ENCODE assay signal across 9 cellular contexts in the genomic region with DNA sequence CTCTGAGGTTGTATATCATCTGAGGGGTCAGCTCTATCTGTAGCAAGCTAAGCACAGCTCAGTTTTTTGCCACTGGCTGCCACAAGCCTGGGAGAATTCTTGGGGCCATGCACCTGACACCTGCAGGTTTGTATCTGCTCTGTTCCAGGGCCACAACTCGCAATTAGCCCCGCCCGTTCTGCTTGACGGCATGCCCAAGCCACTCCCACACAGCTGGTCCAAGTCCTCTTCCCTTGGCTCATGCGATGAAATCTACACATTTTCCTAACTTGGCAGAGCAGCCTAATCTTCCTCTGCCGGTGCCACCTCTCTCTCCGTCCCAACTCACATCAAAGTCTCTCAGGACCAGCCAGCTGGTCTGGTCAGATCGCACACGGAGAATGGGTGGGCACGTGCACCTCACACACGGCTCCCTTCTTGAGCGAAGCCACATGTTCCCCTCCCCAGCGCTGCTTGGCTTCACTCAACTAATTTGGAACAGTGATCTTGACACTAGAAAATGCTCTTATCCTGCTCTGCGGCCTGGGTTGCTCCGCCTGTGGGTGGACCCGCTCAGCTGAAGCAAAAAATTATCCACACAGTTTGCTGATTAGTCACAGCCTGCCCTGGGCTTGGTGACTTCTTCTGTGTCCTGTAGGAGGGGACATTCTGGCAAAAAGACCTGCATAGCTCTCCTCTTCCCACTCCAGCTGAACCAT.
A peak's percentile ranks its signal among the peaks of the same experiment; 100 is the strongest.
DNase-seq lines count a peak whose midpoint lies in the region; ATAC-seq and TF ChIP-seq lines count a peak whose summit lies in the region.
"Had no signal": no experiment of that assay in that cellular context is flagged by ENCODE, and none has a peak within 500 bp of the region (broad histone marks: within the 10 kb centered on the region; RNA-seq: fewer than 3 reads in every experiment).

No MANE protein-coding gene starts in this region.

- peaks cover 16% of the 10 kb centered on the region for H3K4me1 Mint-ChIP-seq in stimulated activated memory B cell treated with anti-CD40 and anti-IgM and Interleukin-4, amounts not matched to agents 10 μg/mL and 1 μg/mL and 100 μg/mL, for 72 hours

- DNase-seq in LHCN-M2 (ENCODE audit: low read depth) = peak; percentile 41
- DNase-seq in fibroblast of villous mesenchyme (ENCODE audit: low read depth) = peak; percentile 17
- no peak for DNase-seq in GOT3 (lab: John Stamatoyannopoulos, UW)
- no peak for DNase-seq in RWPE1 (ENCODE audit: low spot score)
- DNase-seq: OCI-M1 had no signal

- POLR2A ChIA-PET in RWPE1 (lab: Yijun Ruan, JAX; ENCODE audit: low non-redundant PET) = no interaction called here

- H3K27me3 Mint-ChIP-seq in stimulated activated memory B cell treated with anti-CD40 and anti-IgM and Interleukin-4, amounts not matched to agents 10 μg/mL and 1 μg/mL and 100 μg/mL, for 72 hours = peaks cover 31% of the 10 kb centered on the region

- H3K4me3 Mint-ChIP-seq in stimulated activated memory B cell treated with anti-CD40 and anti-IgM and Interleukin-4, amounts not matched to agents 10 μg/mL and 1 μg/mL and 100 μg/mL, for 72 hours = peak overlapping the region; percentile 34

- TF ChIP-seq CTCF in fibroblast of villous mesenchyme (IDR thresholded peaks at IDR 0.05; ENCODE audit: insufficient read depth, low read depth, low read length) = no peak
- TF ChIP-seq CTCF in RWPE1 (conservative IDR thresholded peaks at IDR 0.05; ENCODE audit: low read depth) = no peak

- no peaks in the 10 kb centered on the region for H3K9me3 Mint-ChIP-seq in stimulated activated memory B cell treated with anti-CD40 and anti-IgM and Interleukin-4, amounts not matched to agents 10 μg/mL and 1 μg/mL and 100 μg/mL, for 72 hours

- H3K27ac ChIP-seq in RWPE1 = no peak overlapping the region

- ATAC-seq in GM19328 (IDR thresholded peaks at IDR 0.05; ENCODE audit: unreplicated experiment) (peak; percentile 45), GM19324 (IDR thresholded peaks at IDR 0.05; ENCODE audit: low FRiP score, unreplicated experiment) (no peak), GM21825 (IDR thresholded peaks at IDR 0.05; ENCODE audit: unreplicated experiment) (no peak)
- ATAC-seq in stimulated activated memory B cell treated with anti-CD40 and anti-IgM and Interleukin-4, amounts not matched to agents 10 μg/mL and 1 μg/mL and 100 μg/mL, for 72 hours = peak; percentile 14

- no peaks in the 10 kb centered on the region for H3K36me3 Mint-ChIP-seq in stimulated activated memory B cell treated with anti-CD40 and anti-IgM and Interleukin-4, amounts not matched to agents 10 μg/mL and 1 μg/mL and 100 μg/mL, for 72 hours

- CTCF ChIA-PET in RWPE1 (lab: Yijun Ruan, JAX) = no interaction called here

- H3K4me3 ChIP-seq in fibroblast of villous mesenchyme (ENCODE audit: low read depth, low read length) = no peak overlapping the region

- H3K27ac Mint-ChIP-seq in stimulated activated memory B cell treated with anti-CD40 and anti-IgM and Interleukin-4, amounts not matched to agents 10 μg/mL and 1 μg/mL and 100 μg/mL, for 72 hours = no peak overlapping the region

Comparison
In these comparisons a context has a peak if more than half of its experiments do, and no peak if none do; other contexts are left out.
1. ATAC-seq: peak in GM19328 (single experiment) and stimulated activated memory B cell treated with anti-CD40 and anti-IgM and Interleukin-4, amounts not matched to agents 10 μg/mL and 1 μg/mL and 100 μg/mL, for 72 hours (single experiment); none in GM19324 (single experiment) and GM21825 (single experiment).
2. DNase-seq: peak in LHCN-M2 (single experiment) and fibroblast of villous mesenchyme (single experiment); none in GOT3 (single experiment) and RWPE1 (single experiment).